13 cellular contexts compared by ENCODE assay signal in the genomic region with DNA sequence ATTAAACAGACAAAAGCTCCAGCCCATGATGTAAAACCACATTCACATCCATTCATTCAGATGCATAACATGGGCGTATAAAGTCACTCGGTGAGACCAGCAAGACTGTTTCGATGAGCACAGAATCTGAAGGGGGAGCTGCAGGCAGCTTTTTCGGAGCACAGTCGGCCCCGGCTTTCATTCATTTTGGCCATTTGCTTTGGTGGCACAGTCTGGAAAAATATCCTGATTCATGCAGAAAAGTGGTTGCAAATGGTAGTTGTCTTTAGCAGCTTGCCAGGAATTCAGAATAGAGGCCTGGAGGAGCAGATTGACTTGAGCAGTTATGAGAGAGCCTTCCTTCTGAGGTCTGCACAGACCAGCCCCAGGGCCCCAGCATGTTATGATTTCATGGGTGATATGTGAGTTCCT. TPM values are rescaled to one million over a fixed set of nuclear protein-coding genes. Genes with fewer than 3 reads are reported as not detected.
DNase-seq lines count a peak whose midpoint lies in the region; ATAC-seq and TF ChIP-seq lines count a peak whose summit lies in the region.
"Had no signal": no experiment of that assay in that cellular context is flagged by ENCODE, and none has a peak within 500 bp of the region (broad histone marks: within the 10 kb centered on the region; RNA-seq: fewer than 3 reads in every experiment).

No MANE protein-coding gene starts in this region.

- peak overlapping the region; percentile 18 for H3K27ac Mint-ChIP-seq in activated CD8-positive, alpha-beta T cell treated with anti-CD3 and anti-CD28 coated beads, Interleukin-2, amount 10 ng/mL, durations not matched to agents 7 days and 5 days
- H3K27ac Mint-ChIP-seq in activated CD8-positive, alpha-beta T cell treated with anti-CD3 and anti-CD28 coated beads for 36 hours: no peak overlapping the region
- H3K27ac Mint-ChIP-seq in activated naive CD8-positive, alpha-beta T cell treated with anti-CD3 and anti-CD28 coated beads for 36 hours: peak overlapping the region; percentile 25

- intact Hi-C loops in activated CD8-positive, alpha-beta T cell treated with anti-CD3 and anti-CD28 coated beads for 36 hours (cut with micrococcal nuclease): no loop called here

- ATAC-seq in activated CD8-positive, alpha-beta T cell treated with anti-CD3 and anti-CD28 coated beads, Interleukin-2, amount 10 ng/mL, durations not matched to agents 7 days and 5 days: no peak
- ATAC-seq in activated CD8-positive, alpha-beta T cell treated with anti-CD3 and anti-CD28 coated beads for 36 hours: no peak
- ATAC-seq in HG02571 (IDR thresholded peaks at IDR 0.05; ENCODE audit: unreplicated experiment) (no peak), HG02885 (IDR thresholded peaks at IDR 0.05; ENCODE audit: poor library complexity, unreplicated experiment) (no peak)
- ATAC-seq: upper lobe of right lung had no signal

- CTCF ChIA-PET in activated CD8-positive, alpha-beta T cell treated with anti-CD3 and anti-CD28 coated beads, Interleukin-2, amount 10 ng/mL, durations not matched to agents 7 days and 5 days (lab: Charles Lee): interaction anchor here (0.6 to 1.3 kb wide), 3 partner anchors 9 to 91 kb away, joined by 3 to 7 read pairs (median 3); no protein-coding TSS in a partner anchor
- CTCF ChIA-PET in activated CD8-positive, alpha-beta T cell treated with anti-CD3 and anti-CD28 coated beads for 36 hours (lab: Charles Lee): interaction anchor here (0.8 to 4.4 kb wide), 7 partner anchors 9 to 140 kb away, joined by 3 to 17 read pairs (median 4); no protein-coding TSS in a partner anchor

- no peak overlapping the region for H3K4me3 ChIP-seq in fibroblast of villous mesenchyme (ENCODE audit: low read depth, low read length)
- H3K4me3 ChIP-seq: breast epithelium, upper lobe of right lung had no signal

- POLR2A ChIA-PET in activated CD8-positive, alpha-beta T cell treated with anti-CD3 and anti-CD28 coated beads, Interleukin-2, amount 10 ng/mL, durations not matched to agents 7 days and 5 days (lab: Charles Lee): interaction anchor here (0.6 to 1.6 kb wide), 4 partner anchors 8 to 140 kb away, joined by 3 to 7 read pairs (median 3); no protein-coding TSS in a partner anchor
- POLR2A ChIA-PET in activated CD8-positive, alpha-beta T cell treated with anti-CD3 and anti-CD28 coated beads for 36 hours (lab: Charles Lee): interaction anchor here (0.8 to 21.9 kb wide), 4 partner anchors 8 to 227 kb away, joined by 4 to 438 read pairs (median 6); a partner anchor contains a TSS

- H3K36me3 Mint-ChIP-seq in activated CD8-positive, alpha-beta T cell treated with anti-CD3 and anti-CD28 coated beads, Interleukin-2, amount 10 ng/mL, durations not matched to agents 7 days and 5 days (ENCODE audit: low read depth): peaks cover 62% of the 10 kb centered on the region
- peaks cover 61% of the 10 kb centered on the region for H3K36me3 Mint-ChIP-seq in activated CD8-positive, alpha-beta T cell treated with anti-CD3 and anti-CD28 coated beads for 36 hours (ENCODE audit: low read depth)
- H3K36me3 Mint-ChIP-seq in activated naive CD8-positive, alpha-beta T cell treated with anti-CD3 and anti-CD28 coated beads for 36 hours: peaks cover 48% of the 10 kb centered on the region

- peaks cover 44% of the 10 kb centered on the region for H3K4me1 Mint-ChIP-seq in activated CD8-positive, alpha-beta T cell treated with anti-CD3 and anti-CD28 coated beads, Interleukin-2, amount 10 ng/mL, durations not matched to agents 7 days and 5 days (ENCODE audit: low read depth)
- peaks cover 48% of the 10 kb centered on the region for H3K4me1 Mint-ChIP-seq in activated CD8-positive, alpha-beta T cell treated with anti-CD3 and anti-CD28 coated beads for 36 hours (ENCODE audit: low read depth)
- peaks cover 45% of the 10 kb centered on the region for H3K4me1 Mint-ChIP-seq in activated naive CD8-positive, alpha-beta T cell treated with anti-CD3 and anti-CD28 coated beads for 36 hours

- DNase-seq in activated CD8-positive, alpha-beta T cell treated with anti-CD3 and anti-CD28 coated beads, Interleukin-2, amount 10 ng/mL, durations not matched to agents 7 days and 5 days: no peak
- no peak for DNase-seq in activated CD8-positive, alpha-beta T cell treated with anti-CD3 and anti-CD28 coated beads for 36 hours
- DNase-seq in activated naive CD8-positive, alpha-beta T cell treated with anti-CD3 and anti-CD28 coated beads for 36 hours: no peak
- DNase-seq in fibroblast of villous mesenchyme (ENCODE audit: low read depth) (peak; percentile 15), stromal cell of bone marrow (ENCODE audit: low read depth) (peak; percentile 86), HPDE6-E6E7 (ENCODE audit: extremely low spot score) (no peak)
- DNase-seq: ACHN; NCI-H187 treated with DMSO at 0.1 percent for 48 hours; stimulated activated CD4-positive, alpha-beta T cell treated with anti-CD3 and anti-CD28 coated beads, Interleukin-12 subunit alpha, Interleukin-12 subunit beta, amount 100 ng/mL, for 4 hours had no signal

- H3K27me3 Mint-ChIP-seq in activated CD8-positive, alpha-beta T cell treated with anti-CD3 and anti-CD28 coated beads, Interleukin-2, amount 10 ng/mL, durations not matched to agents 7 days and 5 days (ENCODE audit: low read depth): no peaks in the 10 kb centered on the region
- no peaks in the 10 kb centered on the region for H3K27me3 Mint-ChIP-seq in activated CD8-positive, alpha-beta T cell treated with anti-CD3 and anti-CD28 coated beads for 36 hours
- no peaks in the 10 kb centered on the region for H3K27me3 Mint-ChIP-seq in activated naive CD8-positive, alpha-beta T cell treated with anti-CD3 and anti-CD28 coated beads for 36 hours

- H3K9me3 Mint-ChIP-seq in activated CD8-positive, alpha-beta T cell treated with anti-CD3 and anti-CD28 coated beads, Interleukin-2, amount 10 ng/mL, durations not matched to agents 7 days and 5 days (ENCODE audit: insufficient read depth): no peaks in the 10 kb centered on the region
- no peaks in the 10 kb centered on the region for H3K9me3 Mint-ChIP-seq in activated CD8-positive, alpha-beta T cell treated with anti-CD3 and anti-CD28 coated beads for 36 hours
- H3K9me3 Mint-ChIP-seq in activated naive CD8-positive, alpha-beta T cell treated with anti-CD3 and anti-CD28 coated beads for 36 hours: no peaks in the 10 kb centered on the region

- no peak for TF ChIP-seq CTCF in activated CD8-positive, alpha-beta T cell treated with anti-CD3 and anti-CD28 coated beads for 36 hours (IDR thresholded peaks at IDR 0.05)
- TF ChIP-seq CTCF in fibroblast of villous mesenchyme (IDR thresholded peaks at IDR 0.05; ENCODE audit: insufficient read depth, low read depth, low read length): no peak

- H3K4me3 Mint-ChIP-seq in activated CD8-positive, alpha-beta T cell treated with anti-CD3 and anti-CD28 coated beads, Interleukin-2, amount 10 ng/mL, durations not matched to agents 7 days and 5 days: no peak overlapping the region
- H3K4me3 Mint-ChIP-seq in activated CD8-positive, alpha-beta T cell treated with anti-CD3 and anti-CD28 coated beads for 36 hours: no peak overlapping the region
- H3K4me3 Mint-ChIP-seq in activated naive CD8-positive, alpha-beta T cell treated with anti-CD3 and anti-CD28 coated beads for 36 hours: no peak overlapping the region

RNA-seq across cellular contexts. Expression of a gene that starts 11.2 kb away (rescaled TPM):
- total RNA-seq in activated CD8-positive, alpha-beta T cell treated with anti-CD3 and anti-CD28 coated beads, Interleukin-2, amount 10 ng/mL, durations not matched to agents 7 days and 5 days: 10 to 100 TPM; 37.7 to 40.1 TPM
- total RNA-seq in activated CD8-positive, alpha-beta T cell treated with anti-CD3 and anti-CD28 coated beads for 36 hours: 10 to 100 TPM; 61.5 to 64.3 TPM
- total RNA-seq in activated naive CD8-positive, alpha-beta T cell treated with anti-CD3 and anti-CD28 coated beads for 36 hours: 10 to 100 TPM; 59.5 to 61.7 TPM
- 9.5 and 18.4 TPM in 2 replicates for total RNA-seq in fibroblast of villous mesenchyme

RNA-seq across cellular contexts. Expression of a gene that starts 42.6 kb away (rescaled TPM):
- not detected for total RNA-seq in activated CD8-positive, alpha-beta T cell treated with anti-CD3 and anti-CD28 coated beads, Interleukin-2, amount 10 ng/mL, durations not matched to agents 7 days and 5 days
- total RNA-seq in activated CD8-positive, alpha-beta T cell treated with anti-CD3 and anti-CD28 coated beads for 36 hours: under 1 TPM in 1 of 2 experiments, not detected in 1; 0.25 TPM
- under 1 TPM in 1 of 2 experiments, not detected in 1; 0.16 TPM for total RNA-seq in activated naive CD8-positive, alpha-beta T cell treated with anti-CD3 and anti-CD28 coated beads for 36 hours
- not detected in 2 replicates for total RNA-seq in fibroblast of villous mesenchyme

Comparison
In these comparisons a context has a peak if more than half of its experiments do, and no peak if none do; other contexts are left out.
1. DNase-seq: peak in fibroblast of villous mesenchyme (single experiment) and stromal cell of bone marrow (single experiment); none in activated CD8-positive, alpha-beta T cell treated with anti-CD3 and anti-CD28 coated beads, Interleukin-2, amount 10 ng/mL, durations not matched to agents 7 days and 5 days (single experiment), activated CD8-positive, alpha-beta T cell treated with anti-CD3 and anti-CD28 coated beads for 36 hours (single experiment), activated naive CD8-positive, alpha-beta T cell treated with anti-CD3 and anti-CD28 coated beads for 36 hours (single experiment) and HPDE6-E6E7 (single experiment).